8 cellular contexts compared by ENCODE assay signal in genomic region chr10:76984559-76985443, GRCh38.
DNase-seq lines count a peak whose midpoint lies in the region; ATAC-seq and FAIRE-seq lines count a peak whose summit lies in the region.

No MANE protein-coding gene starts in this region.

- DNase-seq in NCI-H2171 treated with DMSO at 0.1 percent for 48 hours (lab: John Stamatoyannopoulos, UW) (peak; percentile 82), cerebellum (ENCODE audit: low spot score) (peak; percentile 62), left kidney (ENCODE audit: low read depth, low spot score) (peak; percentile 90)
- peak; percentile 25 for DNase-seq in activated CD4-positive, alpha-beta T cell treated with anti-CD3 and anti-CD28 coated beads for 1 hour
- peak; percentile 62 for DNase-seq in stimulated activated CD4-positive, alpha-beta T cell treated with anti-CD3 and anti-CD28 coated beads, Interleukin-4, amount 100 ng/mL, for 1 hour

- ATAC-seq in GM18517 (IDR thresholded peaks at IDR 0.05; ENCODE audit: unreplicated experiment) = peak; percentile 76
- ATAC-seq in HG03139 (IDR thresholded peaks at IDR 0.05; ENCODE audit: unreplicated experiment) = peak; percentile 84

- peak; percentile 81 for FAIRE-seq in A204.1 (lab: Jason Lieb, UNC)

Comparison
In these comparisons a context has a peak if more than half of its experiments do, and no peak if none do; other contexts are left out.
1. Peak in every context shown above with its lines: DNase-seq and ATAC-seq.
2. DNase-seq: peak in every context shown above with its lines; median percentile 90 in left kidney; 82 in NCI-H2171 treated with DMSO at 0.1 percent for 48 hours; 62 in cerebellum; 62 in stimulated activated CD4-positive, alpha-beta T cell treated with anti-CD3 and anti-CD28 coated beads, Interleukin-4, amount 100 ng/mL, for 1 hour; 25 in activated CD4-positive, alpha-beta T cell treated with anti-CD3 and anti-CD28 coated beads for 1 hour.